ENCODE assay signal across 14 cellular contexts in genomic region chr7:157019718-157020451, GRCh38. TPM values are rescaled to one million over a fixed set of nuclear protein-coding genes. Genes with fewer than 3 reads are reported as not detected.
DNase-seq lines count a peak whose midpoint lies in the region; ATAC-seq and TF ChIP-seq lines count a peak whose summit lies in the region.
"Had no signal": no experiment of that assay in that cellular context is flagged by ENCODE, and none has a peak within 500 bp of the region (broad histone marks: within the 10 kb centered on the region; RNA-seq: fewer than 3 reads in every experiment).

No MANE protein-coding gene starts in this region.

- no peak overlapping the region for H3K27ac Mint-ChIP-seq in CD8-positive, alpha-beta T cell
- H3K27ac Mint-ChIP-seq in endodermal cell: no peak overlapping the region

- no peak overlapping the region for H3K4me2 ChIP-seq in osteoblast (ENCODE audit: insufficient read depth, low read length)
- H3K4me2 ChIP-seq: PC-9 had no signal

- H3K4me3 Mint-ChIP-seq in CD8-positive, alpha-beta T cell: peak overlapping the region; percentile 8
- no peak overlapping the region for H3K4me3 Mint-ChIP-seq in endodermal cell

- H3K79me2 ChIP-seq in osteoblast (ENCODE audit: insufficient read depth, low read length): no peaks in the 10 kb centered on the region

- POLR2A ChIA-PET in CD8-positive, alpha-beta T cell (lab: Charles Lee): no interaction called here

- peaks cover 31% of the 10 kb centered on the region for H3K4me1 ChIP-seq in CD8-positive, alpha-beta T cell (ENCODE audit: insufficient read depth, low read length)
- H3K4me1 ChIP-seq in endodermal cell (ENCODE audit: control insufficient read depth, insufficient read depth, low read length) (peaks cover 13% of the 10 kb centered on the region), osteoblast (ENCODE audit: insufficient read depth, low read length) (no peaks in the 10 kb centered on the region), psoas muscle (peaks cover 20% of the 10 kb centered on the region)
- H3K4me1 ChIP-seq: BE2C had no signal

- TF ChIP-seq CTCF in CD8-positive, alpha-beta T cell (IDR thresholded peaks at IDR 0.05): no peak
- TF ChIP-seq CTCF in endodermal cell (conservative IDR thresholded peaks at IDR 0.05) (no peak), osteoblast (IDR thresholded peaks at IDR 0.05; ENCODE audit: extremely low read depth, low read depth, low read length) (no peak), psoas muscle (IDR thresholded peaks at IDR 0.05) (no peak)

- no peaks in the 10 kb centered on the region for H3K36me3 Mint-ChIP-seq in CD8-positive, alpha-beta T cell
- H3K36me3 Mint-ChIP-seq in endodermal cell (ENCODE audit: low read depth): no peaks in the 10 kb centered on the region
- H3K36me3 Mint-ChIP-seq: CD4-positive, alpha-beta memory T cell had no signal

- no peak for DNase-seq in CD8-positive, alpha-beta T cell
- DNase-seq in ELF-1 (ENCODE audit: low read depth, low spot score) (peak; percentile 20), endodermal cell (peak; percentile 57), osteoblast (ENCODE audit: insufficient read length, low spot score, missing footprints) (peak; percentile 68), NCI-H187 treated with DMSO at 0.1 percent for 48 hours (lab: John Stamatoyannopoulos, UW) (no peak), psoas muscle (no peak)
- DNase-seq: BE2C; CD4-positive, alpha-beta memory T cell; HCEC 1CT; NCI-H1436 treated with DMSO at 0.1 percent for 48 hours; NCI-H345; PC-9 had no signal

- 8 to 10% methylated on average over 9 to 24 of the region's 25 CpGs for WGBS in endodermal cell (ENCODE audit: insufficient coverage in 1 of 2, insufficient read length in 1 of 2), 2 experiments
- WGBS in psoas muscle, 3 donors: 8 to 9% (median 8%) methylated on average over 25 of the region's 25 CpGs

- H3K9ac ChIP-seq in endodermal cell (ENCODE audit: extremely low read depth, low read length, poor library complexity, severe bottlenecking): no peak overlapping the region

- H3K27ac ChIP-seq in CD8-positive, alpha-beta T cell (ENCODE audit: low read depth, low read length): no peak overlapping the region
- no peak overlapping the region for H3K27ac ChIP-seq in endodermal cell (ENCODE audit: low read depth, low read length)
- H3K27ac ChIP-seq in osteoblast (ENCODE audit: low read depth, low read length): no peak overlapping the region
- no peak overlapping the region for H3K27ac ChIP-seq in psoas muscle
- H3K27ac ChIP-seq: PC-9 had no signal

- H4K20me1 ChIP-seq in osteoblast (ENCODE audit: insufficient read depth, low read length): no peaks in the 10 kb centered on the region

- intact Hi-C loops in CD8-positive, alpha-beta T cell (cut with DNase I, micrococcal nuclease): no loop called here
- intact Hi-C loops in psoas muscle (cut with DNase I): no loop called here

- H3K4me3 ChIP-seq in CD8-positive, alpha-beta T cell (ENCODE audit: low read depth, low read length): no peak overlapping the region
- H3K4me3 ChIP-seq in endodermal cell (ENCODE audit: low read length) (peak overlapping the region; percentile 73), osteoblast (ENCODE audit: insufficient read depth, low read length) (no peak overlapping the region), psoas muscle (no peak overlapping the region)
- H3K4me3 ChIP-seq: PC-9 had no signal

- no peaks in the 10 kb centered on the region for H3K9me3 ChIP-seq in CD8-positive, alpha-beta T cell (ENCODE audit: low read length)
- no peaks in the 10 kb centered on the region for H3K9me3 ChIP-seq in endodermal cell (ENCODE audit: control insufficient read depth, low read length)
- no peaks in the 10 kb centered on the region for H3K9me3 ChIP-seq in osteoblast (ENCODE audit: low read depth, low read length)
- H3K9me3 ChIP-seq in psoas muscle: no peaks in the 10 kb centered on the region
- H3K9me3 ChIP-seq: BE2C had no signal

- H3K27me3 Mint-ChIP-seq in CD8-positive, alpha-beta T cell (ENCODE audit: low read depth): peaks cover 61% of the 10 kb centered on the region
- H3K27me3 Mint-ChIP-seq in endodermal cell (ENCODE audit: insufficient read depth): peaks cover 99% of the 10 kb centered on the region

- CTCF ChIA-PET in CD8-positive, alpha-beta T cell (lab: Charles Lee): no interaction called here

- ATAC-seq in CD8-positive, alpha-beta T cell: no peak
- ATAC-seq in HG03039 (IDR thresholded peaks at IDR 0.05; ENCODE audit: unreplicated experiment): no peak
- ATAC-seq in psoas muscle: no peak
- ATAC-seq: Right ventricle myocardium inferior had no signal

- H2AFZ ChIP-seq in osteoblast (ENCODE audit: low read length): no peak overlapping the region
- H2AFZ ChIP-seq: PC-9 had no signal

- peaks cover 27% of the 10 kb centered on the region for H3K27me3 ChIP-seq in CD8-positive, alpha-beta T cell (ENCODE audit: insufficient read depth, low read length)
- H3K27me3 ChIP-seq in endodermal cell (ENCODE audit: control insufficient read depth, insufficient read depth, low read length, poor library complexity, severe bottlenecking) (peaks cover 100% of the 10 kb centered on the region), osteoblast (ENCODE audit: insufficient read depth, low read length) (peaks cover 100% of the 10 kb centered on the region), psoas muscle (ENCODE audit: insufficient read depth in 3 of 3, low read length in 2 of 3) (peaks cover 0 to 98% (median 68%) of the 10 kb centered on the region in 3 donors)

- no peaks in the 10 kb centered on the region for H3K36me3 ChIP-seq in CD8-positive, alpha-beta T cell (ENCODE audit: insufficient read depth, low read length)
- no peaks in the 10 kb centered on the region for H3K36me3 ChIP-seq in endodermal cell (ENCODE audit: control insufficient read depth, insufficient read depth, low read length)
- no peaks in the 10 kb centered on the region for H3K36me3 ChIP-seq in osteoblast (ENCODE audit: insufficient read depth, low read length)
- no peaks in the 10 kb centered on the region for H3K36me3 ChIP-seq in psoas muscle (ENCODE audit: insufficient read depth in 1 of 2, low read depth in 1 of 2)
- H3K36me3 ChIP-seq: BE2C had no signal

- no peaks in the 10 kb centered on the region for H3K9me3 Mint-ChIP-seq in CD8-positive, alpha-beta T cell
- no peaks in the 10 kb centered on the region for H3K9me3 Mint-ChIP-seq in endodermal cell

- H3K4me1 Mint-ChIP-seq in CD8-positive, alpha-beta T cell (ENCODE audit: low read depth): peaks cover 15% of the 10 kb centered on the region
- H3K4me1 Mint-ChIP-seq in endodermal cell: peaks cover 38% of the 10 kb centered on the region

RNA-seq across cellular contexts. Expression of gene MNX1, which starts 9.4 kb away (rescaled TPM):
- total RNA-seq in CD8-positive, alpha-beta T cell: not detected
- total RNA-seq in endodermal cell (10 to 100 TPM; 14.5 to 18.7 TPM), osteoblast (not detected in 2 replicates), psoas muscle (not detected)
- 1.7 TPM for polyA plus RNA-seq in endodermal cell (2013, experiment 1 of 2)
- 2.1 TPM for polyA plus RNA-seq in endodermal cell (2013, experiment 2 of 2)
- not detected for polyA plus RNA-seq in psoas muscle
- total RNA-seq: CD4-positive, alpha-beta memory T cell; Right ventricle myocardium inferior had no signal
- polyA plus RNA-seq: CD4-positive, alpha-beta memory T cell had no signal

Comparison
In these comparisons a context has a peak if more than half of its experiments do, and no peak if none do; other contexts are left out.
1. DNase-seq: peak in ELF-1 (single experiment), endodermal cell (single experiment) and osteoblast (single experiment); none in CD8-positive, alpha-beta T cell (0 of 7), NCI-H187 treated with DMSO at 0.1 percent for 48 hours (single experiment) and psoas muscle (0 of 2).
2. RNA of gene MNX1, which starts 9.4 kb away (total RNA-seq): 14.5 to 18.7 TPM in endodermal cell; not detected in CD8-positive, alpha-beta T cell, not detected in osteoblast and not detected in psoas muscle; every median in the first group is over 10 times any median in the second.